22 cellular contexts compared by ENCODE assay signal in the genomic region with DNA sequence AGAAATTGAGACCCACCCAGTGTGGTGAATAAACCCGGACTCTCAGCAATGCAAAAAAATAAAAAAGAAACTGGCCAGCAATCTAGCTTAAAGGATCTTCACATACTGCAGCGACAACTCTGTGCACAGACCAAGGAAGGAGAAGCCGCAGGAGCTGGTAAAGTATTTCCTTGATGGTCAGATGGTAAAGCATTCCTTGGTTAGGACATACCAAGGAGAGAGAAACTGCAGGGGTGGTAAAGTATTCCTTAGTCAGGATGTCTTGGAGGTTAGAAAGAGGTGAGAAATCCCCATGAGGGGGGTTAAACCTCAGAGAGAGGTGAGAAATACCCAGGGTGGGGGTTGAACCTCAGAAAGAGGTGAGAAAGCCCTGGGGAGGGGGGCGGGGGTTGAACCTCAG.
"Had no signal": no experiment of that assay in that cellular context is flagged by ENCODE, and none has a peak within 500 bp of the region (broad histone marks: within the 10 kb centered on the region; RNA-seq: fewer than 3 reads in every experiment).

No MANE protein-coding gene starts in this region.

- H3K27ac Mint-ChIP-seq: stimulated activated naive CD8-positive, alpha-beta T cell treated with anti-CD3 and anti-CD28 coated beads, Interleukin-15, Interleukin-2, amounts not matched to agents 100 ng/mL and 50 ng/mL, for 24 hours had no signal

- ATAC-seq: activated CD4-positive, CD25-positive, alpha-beta regulatory T cell treated with anti-CD3 and anti-CD28 coated beads, Interleukin-2, amount 50 U/mL, for 24 hours; heart right ventricle; left ventricle myocardium superior; mucosa of descending colon; psoas muscle; right cardiac atrium had no signal

- H3K4me3 ChIP-seq: breast epithelium, esophagus muscularis mucosa, heart right ventricle, mucosa of descending colon, ovary, psoas muscle, tibial nerve had no signal

- H3K4me1 ChIP-seq: breast epithelium, heart right ventricle, psoas muscle had no signal

- H3K27ac ChIP-seq: breast epithelium, esophagus muscularis mucosa, heart right ventricle, ovary, psoas muscle, tibial nerve had no signal

- H3K4me3 Mint-ChIP-seq: memory B cell; stimulated activated naive CD8-positive, alpha-beta T cell treated with anti-CD3 and anti-CD28 coated beads, Interleukin-15, Interleukin-2, amounts not matched to agents 100 ng/mL and 50 ng/mL, for 24 hours had no signal

- H3K36me3 Mint-ChIP-seq: immature natural killer cell, naive B cell had no signal

- H3K27me3 ChIP-seq: breast epithelium, esophagus muscularis mucosa, ovary, tibial nerve had no signal

- H3K9me3 Mint-ChIP-seq: memory B cell; naive B cell; stimulated activated naive CD8-positive, alpha-beta T cell treated with anti-CD3 and anti-CD28 coated beads, Interleukin-15, Interleukin-2, amounts not matched to agents 100 ng/mL and 50 ng/mL, for 24 hours had no signal

- DNase-seq: activated naive CD4-positive, alpha-beta T cell treated with anti-CD3 and anti-CD28 coated beads, Interleukin-2, amount 50 U/mL, for 16 hours; aorta; cerebellar nuclear complex; cortex of kidney; heart right ventricle; kidney glomerular epithelial cell; left ventricle myocardium superior; mucosa of descending colon; naive B cell; ovary; psoas muscle; right cardiac atrium; stimulated activated CD4-positive, alpha-beta T cell treated with anti-CD3 and anti-CD28 coated beads, Interleukin-2, amount 100 ng/mL, for 24 hours; T-helper 1 cell; T1000 had no signal

- H3K36me3 ChIP-seq: breast epithelium, esophagus muscularis mucosa, heart right ventricle, ovary, tibial nerve had no signal

- H3K4me1 Mint-ChIP-seq: immature natural killer cell had no signal

- H3K9me3 ChIP-seq: breast epithelium, esophagus muscularis mucosa, heart right ventricle, mucosa of descending colon, ovary, psoas muscle, tibial nerve had no signal
